Comparison of ENCODE assay signal across 20 cellular contexts in the genomic region with DNA sequence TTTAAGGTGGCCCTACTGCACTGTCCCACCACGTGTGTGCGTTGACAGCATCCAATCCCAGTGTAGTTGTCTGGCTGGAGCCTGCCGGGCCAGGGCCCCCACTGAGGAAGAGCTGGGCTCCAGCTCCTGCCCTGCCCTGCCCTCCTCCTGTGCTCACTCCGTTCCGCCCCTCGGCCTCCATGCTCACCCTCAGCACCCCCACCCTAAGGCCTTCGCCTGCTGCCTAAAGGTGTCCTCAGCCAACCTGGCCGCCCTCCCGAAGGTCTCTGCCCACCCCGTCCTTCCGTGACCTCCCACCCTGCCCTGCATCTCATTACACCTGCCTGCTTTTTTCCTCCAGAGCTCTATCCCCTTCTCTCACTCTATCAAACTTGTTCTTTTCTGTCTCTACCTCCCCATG.
"Had no signal": no experiment of that assay in that cellular context is flagged by ENCODE, and none has a peak within 500 bp of the region (broad histone marks: within the 10 kb centered on the region; RNA-seq: fewer than 3 reads in every experiment).

No MANE protein-coding gene starts in this region.

- H3K9me3 ChIP-seq: gastrocnemius medialis, heart right ventricle, left lung had no signal

- DNase-seq: dorsolateral prefrontal cortex; effector CD4-positive, alpha-beta T cell; effector memory CD4-positive, alpha-beta T cell; gastrocnemius medialis; heart right ventricle; hippocampal formation; left cardiac atrium; left lung; left ventricle myocardium superior; mammary epithelial cell; midbrain had no signal

- H3K4me3 ChIP-seq: coronary artery, dorsolateral prefrontal cortex, esophagus muscularis mucosa, gastrocnemius medialis, heart right ventricle, left lung, lung had no signal

- H3K27me3 ChIP-seq: dorsolateral prefrontal cortex, gastrocnemius medialis, left lung had no signal

- H3K36me3 ChIP-seq: esophagus muscularis mucosa, gastrocnemius medialis, heart right ventricle, left lung had no signal

- H3K27ac ChIP-seq: coronary artery, dorsolateral prefrontal cortex, esophagus muscularis mucosa, foreskin keratinocyte, gastrocnemius medialis, heart right ventricle, left lung had no signal

- H3K4me1 ChIP-seq: esophagus muscularis mucosa, foreskin keratinocyte, gastrocnemius medialis, heart right ventricle, left lung had no signal

- H3K27ac Mint-ChIP-seq: memory B cell had no signal

- ATAC-seq: gastrocnemius medialis, heart right ventricle, left cardiac atrium, left ventricle myocardium superior had no signal

- FAIRE-seq: colon, endothelial cell of umbilical vein, islet of Langerhans, keratinocyte had no signal
